In genomic region chr10:69087600-69088470, GRCh38 we compare ENCODE assay signal across 1 cellular context.
TF ChIP-seq lines count a peak whose summit lies in the region.

TSS of gene SRGN (plus strand) at chr10:69088103. CDS start at chr10:69088158, 55 bp downstream.

TF ChIP-seq in K562, 482 proteins besides CTCF, POLR2A, EP300 and RAD21 (continued from another document and continues in another):
- no peak for TF ChIP-seq CHD7 (IDR thresholded peaks at IDR 0.05; ENCODE audit: low read depth, low read length)
- TF ChIP-seq ZNF655 (CRISPR knock-in tag; IDR thresholded peaks at IDR 0.05): no peak
- no peak for TF ChIP-seq MTA2 (IDR thresholded peaks at IDR 0.05; ENCODE audit: low read depth)
- peak; percentile 75 for TF ChIP-seq VEZF1 (CRISPR knock-in tag; IDR thresholded peaks at IDR 0.05)
- peak in 2 of 3 experiments; percentile 41 to 81 for TF ChIP-seq YY1 (IDR thresholded peaks at IDR 0.05; ENCODE audit: borderline replicate concordance in 1 of 3, control insufficient read depth in 1 of 3, extremely low read depth in 1 of 3, insufficient read depth in 3 of 3, insufficient read length in 1 of 3, insufficient replicate concordance in 2 of 3, low read depth in 1 of 3, low read length in 2 of 3)
- TF ChIP-seq ELF1 (tag; IDR thresholded peaks at IDR 0.05): no peak
- TF ChIP-seq THRAP3 (IDR thresholded peaks at IDR 0.05; ENCODE audit: borderline replicate concordance): no peak
- no peak for TF ChIP-seq ZNF408 (CRISPR knock-in tag; IDR thresholded peaks at IDR 0.05; ENCODE audit: low read depth)
- no peak for TF ChIP-seq NCOA2 (IDR thresholded peaks at IDR 0.05; ENCODE audit: partially characterized antibody in 2 of 2)
- TF ChIP-seq ZBTB8A (IDR thresholded peaks at IDR 0.05; ENCODE audit: partially characterized antibody): no peak
- no peak for TF ChIP-seq ZNF609 (CRISPR knock-in tag; IDR thresholded peaks at IDR 0.05; ENCODE audit: borderline replicate concordance)
- TF ChIP-seq ZNF778 (CRISPR knock-in tag; IDR thresholded peaks at IDR 0.05): no peak
- no peak for TF ChIP-seq RBM25 (IDR thresholded peaks at IDR 0.05; ENCODE audit: low read depth, low read length, severe bottlenecking)
- TF ChIP-seq NUFIP1 (IDR thresholded peaks at IDR 0.05; ENCODE audit: partially characterized antibody): no peak
- TF ChIP-seq ZNF77 (CRISPR knock-in tag; IDR thresholded peaks at IDR 0.05): no peak
- TF ChIP-seq HBP1 (CRISPR knock-in tag; IDR thresholded peaks at IDR 0.05): no peak
- TF ChIP-seq HSF4 (CRISPR knock-in tag; IDR thresholded peaks at IDR 0.05; ENCODE audit: borderline replicate concordance): no peak
- TF ChIP-seq SNAPC5 (CRISPR knock-in tag; IDR thresholded peaks at IDR 0.05): no peak
- no peak for TF ChIP-seq NELFE (IDR thresholded peaks at IDR 0.05; ENCODE audit: insufficient read depth, insufficient read length)
- TF ChIP-seq NFATC3 (IDR thresholded peaks at IDR 0.05): no peak; the same call in 1 of the 2 replicates
- TF ChIP-seq ZNF212 (CRISPR knock-in tag; IDR thresholded peaks at IDR 0.05): no peak
- no peak for TF ChIP-seq ZNF764 (CRISPR knock-in tag; IDR thresholded peaks at IDR 0.05; ENCODE audit: low read depth)
- TF ChIP-seq ZNF184 (CRISPR knock-in tag; IDR thresholded peaks at IDR 0.05): no peak
- TF ChIP-seq TCFL5 (CRISPR knock-in tag; conservative IDR thresholded peaks at IDR 0.05): no peak
- TF ChIP-seq MAX (CRISPR knock-in tag; IDR thresholded peaks at IDR 0.05): no peak
- peak; percentile 41; the same call in 1 of the 2 replicates for TF ChIP-seq MYC (IDR thresholded peaks at IDR 0.05; ENCODE audit: low read depth, low read length)
- TF ChIP-seq MYC (CRISPR knock-in tag; IDR thresholded peaks at IDR 0.05; ENCODE audit: borderline replicate concordance, low read depth): no peak
- peak; percentile 66; the same call in 1 of the 2 replicates for TF ChIP-seq BRD4 (IDR thresholded peaks at IDR 0.05)
- no peak; the same call in 1 of the 2 replicates for TF ChIP-seq ARID3A (IDR thresholded peaks at IDR 0.05; ENCODE audit: borderline replicate concordance, low read depth, low read length)
- no peak for TF ChIP-seq NFE2L1 (tag; IDR thresholded peaks at IDR 0.05; ENCODE audit: borderline replicate concordance, low read depth)
- TF ChIP-seq ZNF431 (CRISPR knock-in tag; IDR thresholded peaks at IDR 0.05): no peak
- no peak for TF ChIP-seq ZNF507 (tag; conservative IDR thresholded peaks at IDR 0.05)
